Comparison of ENCODE assay signal across 10 cellular contexts in the genomic region with DNA sequence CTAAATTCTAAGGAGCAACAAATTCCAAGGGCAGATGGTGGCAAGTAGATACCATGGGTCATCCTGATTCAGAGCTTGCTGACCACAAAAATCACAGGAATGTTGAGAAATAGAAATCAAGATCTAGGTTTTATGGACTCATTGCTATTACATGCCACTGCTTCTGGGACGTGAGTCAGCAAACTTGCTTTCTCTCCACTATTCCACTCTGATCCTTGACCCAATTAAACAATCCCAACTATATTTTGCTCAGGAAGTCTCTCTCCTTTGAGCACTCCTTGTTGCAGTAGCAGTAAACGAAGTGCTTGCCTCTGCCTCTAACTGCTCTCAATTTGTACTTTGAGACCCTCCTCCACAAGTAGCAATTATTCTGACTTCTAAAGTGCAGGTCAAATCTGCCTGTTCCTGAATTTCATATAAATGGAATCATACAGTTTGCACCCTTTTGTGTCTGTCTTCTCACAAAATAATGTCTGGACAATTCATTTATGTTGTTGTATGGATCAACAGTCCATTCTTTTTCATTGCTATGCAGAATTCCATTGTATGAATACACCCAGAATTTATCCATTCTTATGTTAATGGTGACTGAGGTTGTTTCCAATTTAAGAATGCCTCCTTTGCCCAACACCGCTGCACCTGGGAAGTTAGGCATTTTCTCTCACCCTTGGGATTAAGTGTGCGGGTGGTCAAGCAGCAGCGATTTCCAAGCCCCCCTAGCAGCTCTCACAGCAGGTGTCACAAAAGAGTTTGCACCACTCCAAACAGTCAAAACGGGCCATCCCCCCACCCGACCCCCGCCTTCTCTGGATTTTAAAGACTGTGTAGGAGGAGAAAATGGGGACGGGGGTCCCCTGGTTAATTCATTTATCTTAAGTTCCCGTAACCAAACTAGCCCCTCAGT. TPM values are rescaled to one million over a fixed set of nuclear protein-coding genes. Genes with fewer than 3 reads are reported as not detected.
DNase-seq lines count a peak whose midpoint lies in the region; ATAC-seq and TF ChIP-seq lines count a peak whose summit lies in the region.
"Had no signal": no experiment of that assay in that cellular context is flagged by ENCODE, and none has a peak within 500 bp of the region (broad histone marks: within the 10 kb centered on the region; RNA-seq: fewer than 3 reads in every experiment).

No MANE protein-coding gene starts in this region.

- intact Hi-C loops in esophagus muscularis mucosa (cut with DNase I) = no loop called here

- DNase-seq in EL = peak; percentile 99
- peak; percentile 84 for DNase-seq in RKO (ENCODE audit: low spot score)
- peak; percentile 39 for DNase-seq in esophagus muscularis mucosa (ENCODE audit: extremely low spot score)
- DNase-seq in omental fat pad (ENCODE audit: low spot score) = no peak
- DNase-seq in ureter (ENCODE audit: low spot score) = no peak
- no peak for DNase-seq in RPMI8226
- no peak for DNase-seq in NCI-H1694 treated with DMSO at 0.1 percent for 48 hours (lab: John Stamatoyannopoulos, UW)
- DNase-seq in cortex of kidney (lab: John Stamatoyannopoulos, UW) = no peak

- no peak overlapping the region for H3K27ac ChIP-seq in esophagus muscularis mucosa (replicated peaks in 1 of 4)
- H3K27ac ChIP-seq: HL-60 had no signal

- TF ChIP-seq EP300 in esophagus muscularis mucosa (IDR thresholded peaks at IDR 0.05) = no peak

- H3K36me3 ChIP-seq in esophagus muscularis mucosa = peaks cover 0 to 30% (median 8%) of the 10 kb centered on the region in 4 donors

- no peaks in the 10 kb centered on the region for H3K9me3 ChIP-seq in esophagus muscularis mucosa

- peak; percentile 68 for ATAC-seq in omental fat pad (ENCODE audit: low FRiP score)

- H3K27me3 ChIP-seq in esophagus muscularis mucosa = no peaks in the 10 kb centered on the region

- peak overlapping the region; percentile 48 to 59 (median 53) for H3K4me3 ChIP-seq in esophagus muscularis mucosa

- no peak for TF ChIP-seq POLR2A in esophagus muscularis mucosa (IDR thresholded peaks at IDR 0.05; ENCODE audit: low read depth)

- H3K4me1 ChIP-seq in esophagus muscularis mucosa = peaks cover 0 to 10% (median 4%) of the 10 kb centered on the region in 4 donors

- TF ChIP-seq CTCF in esophagus muscularis mucosa (IDR thresholded peaks at IDR 0.05) = no peak
- TF ChIP-seq CTCF in omental fat pad (IDR thresholded peaks at IDR 0.05) = no peak

- WGBS in esophagus muscularis mucosa = 53% methylated on average over 9 of the region's 10 CpGs

RNA-seq across cellular contexts. Expression of a gene that starts 35.9 kb away (rescaled TPM):
- total RNA-seq in esophagus muscularis mucosa (not detected), omental fat pad (not detected), ureter (1.8 TPM)
- total RNA-seq: left cardiac atrium had no signal

Comparison
In these comparisons a context has a peak if more than half of its experiments do, and no peak if none do; other contexts are left out.
1. DNase-seq: peak in EL (single experiment), RKO (single experiment) and esophagus muscularis mucosa (single experiment); none in omental fat pad (single experiment), ureter (single experiment), RPMI8226 (single experiment), NCI-H1694 treated with DMSO at 0.1 percent for 48 hours (single experiment) and cortex of kidney (single experiment).